ENCODE assay signal across 35 cellular contexts in genomic region chr1:53262000-53262399, GRCh38.
"Had no signal": no experiment of that assay in that cellular context is flagged by ENCODE, and none has a peak within 500 bp of the region (broad histone marks: within the 10 kb centered on the region; RNA-seq: fewer than 3 reads in every experiment).

No MANE protein-coding gene starts in this region.

- ATAC-seq: activated CD8-positive, alpha-beta T cell treated with anti-CD3 and anti-CD28 coated beads for 36 hours; activated naive CD4-positive, alpha-beta T cell treated with anti-CD3 and anti-CD28 coated beads, Interleukin-2, amount 50 U/mL, for 72 hours; activated T-cell treated with anti-CD3 and anti-CD28 coated beads, Interleukin-2, amount 50 U/mL, for 4 hours; activated T-cell treated with anti-CD3 and anti-CD28 coated beads, Interleukin-2, amount 50 U/mL, for 72 hours; activated T-helper 17 cell treated with anti-CD3 and anti-CD28 coated beads, Interleukin-2, amount 50 U/mL, for 72 hours; body of pancreas had no signal

- H3K27me3 ChIP-seq: adrenal gland, body of pancreas, brain microvascular endothelial cell, breast epithelium, cardiac muscle cell had no signal

- H3K27ac ChIP-seq: adrenal gland, body of pancreas, brain microvascular endothelial cell, breast epithelium, cardiac muscle cell had no signal

- H3K9me3 ChIP-seq: adrenal gland, body of pancreas, breast epithelium had no signal

- DNase-seq: activated B cell treated with CpG ODN at 0.5 μM for 24 hours; activated CD4-positive, alpha-beta memory T cell treated with anti-CD3 and anti-CD28 coated beads for 36 hours; activated CD4-positive, alpha-beta T cell treated with anti-CD3 and anti-CD28 coated beads for 4 hours; activated CD4-positive, alpha-beta T cell treated with anti-CD3 and anti-CD28 coated beads, Interleukin-2, amount 10 ng/mL, durations not matched to agents 24 days and 14 days; activated CD4-positive, alpha-beta T cell treated with anti-CD3 and anti-CD28 coated beads, Interleukin-2, amount 50 U/mL, for 1 hour; activated CD4-positive, alpha-beta T cell treated with anti-CD3 and anti-CD28 coated beads, Interleukin-2, amount 50 U/mL, for 4 hours; activated CD4-positive, CD25-positive, alpha-beta regulatory T cell treated with anti-CD3 and anti-CD28 coated beads, Interleukin-2, amount 50 U/mL, for 72 hours; activated CD8-positive, alpha-beta memory T cell treated with anti-CD3 and anti-CD28 coated beads, Interleukin-2, amount 50 U/mL, for 4 hours; activated CD8-positive, alpha-beta T cell treated with anti-CD3 and anti-CD28 coated beads for 36 hours; activated effector memory CD4-positive, alpha-beta T cell treated with anti-CD3 and anti-CD28 coated beads, Interleukin-2, amount 50 U/mL, for 16 hours; activated gamma-delta T cell treated with Interleukin-2 at 50 U/mL for 16 hours; activated naive CD4-positive, alpha-beta T cell; activated naive CD4-positive, alpha-beta T cell treated with anti-CD3 and anti-CD28 coated beads for 36 hours; activated naive CD4-positive, alpha-beta T cell treated with anti-CD3 and anti-CD28 coated beads, Interleukin-2, amount 50 U/mL, for 16 hours; activated naive CD8-positive, alpha-beta T cell treated with anti-CD3 and anti-CD28 coated beads for 36 hours; activated T-cell treated with anti-CD3 and anti-CD28 coated beads for 4 hours; activated T-cell treated with anti-CD3 and anti-CD28 coated beads, Interleukin-2, amount 50 U/mL, for 1 hour; activated T-cell treated with anti-CD3 and anti-CD28 coated beads, Interleukin-2, amount 50 U/mL, for 4 hours; activated T-cell treated with anti-CD3 and anti-CD28 coated beads, Interleukin-2, amount 50 U/mL, for 72 hours; adrenal gland; amniotic stem cell; aorta; body of pancreas; brain microvascular endothelial cell; caudate nucleus; cerebellar nuclear complex; T-helper 1 cell; T-helper 2 cell; T-helper 9 cell had no signal

- FAIRE-seq: astrocyte, TTC549 had no signal

- H3K4me3 ChIP-seq: adrenal gland, body of pancreas, breast epithelium, cardiac muscle cell had no signal

- H3K36me3 ChIP-seq: adrenal gland, breast epithelium, cardiac muscle cell had no signal

- H3K4me1 ChIP-seq: adrenal gland, breast epithelium had no signal
